10 cellular contexts compared by ENCODE assay signal in genomic region chr14:64569108-64570045, GRCh38. TPM values are rescaled to one million over a fixed set of nuclear protein-coding genes. Genes with fewer than 3 reads are reported as not detected.
DNase-seq lines count a peak whose midpoint lies in the region; ATAC-seq and TF ChIP-seq lines count a peak whose summit lies in the region.
"Had no signal": no experiment of that assay in that cellular context is flagged by ENCODE, and none has a peak within 500 bp of the region (broad histone marks: within the 10 kb centered on the region; RNA-seq: fewer than 3 reads in every experiment).

No MANE protein-coding gene starts in this region.

- no peak overlapping the region for H3K4me3 ChIP-seq in left lung

- H3K9me3 ChIP-seq in left lung, result no peaks in the 10 kb centered on the region

- peaks cover 3% of the 10 kb centered on the region for H3K4me1 Mint-ChIP-seq in activated CD4-positive, alpha-beta T cell treated with anti-CD3 and anti-CD28 coated beads, Interleukin-2, amount 10 ng/mL, durations not matched to agents 7 days and 5 days
- H3K4me1 Mint-ChIP-seq in WTC11, result peaks cover 22% of the 10 kb centered on the region
- H3K4me1 Mint-ChIP-seq: naive B cell had no signal

- H3K27me3 Mint-ChIP-seq in activated CD4-positive, alpha-beta T cell treated with anti-CD3 and anti-CD28 coated beads, Interleukin-2, amount 10 ng/mL, durations not matched to agents 7 days and 5 days, result peaks cover 8% of the 10 kb centered on the region
- no peaks in the 10 kb centered on the region; the same call in 1 of the 2 replicates for H3K27me3 Mint-ChIP-seq in WTC11 (ENCODE audit: low read depth)

- H3K27me3 ChIP-seq in left lung, result no peaks in the 10 kb centered on the region

- H3K9me3 Mint-ChIP-seq in activated CD4-positive, alpha-beta T cell treated with anti-CD3 and anti-CD28 coated beads, Interleukin-2, amount 10 ng/mL, durations not matched to agents 7 days and 5 days, result no peaks in the 10 kb centered on the region
- H3K9me3 Mint-ChIP-seq in WTC11, result 0 out of 2 replicates have a peak, but pooled peaks cover 3% of the 10 kb centered on the region
- H3K9me3 Mint-ChIP-seq: naive B cell had no signal

- CTCF ChIA-PET in activated CD4-positive, alpha-beta T cell treated with anti-CD3 and anti-CD28 coated beads, Interleukin-2, amount 10 ng/mL, durations not matched to agents 7 days and 5 days (lab: Charles Lee), result interaction anchor here (0.6 to 1.2 kb wide), 2 partner anchors 28 to 930 kb away, joined by 4 to 5 read pairs; no protein-coding TSS in a partner anchor
- CTCF ChIA-PET in WTC11 (lab: Charles Lee), result no interaction called here

- no peak overlapping the region for H3K4me3 Mint-ChIP-seq in activated CD4-positive, alpha-beta T cell treated with anti-CD3 and anti-CD28 coated beads, Interleukin-2, amount 10 ng/mL, durations not matched to agents 7 days and 5 days
- H3K4me3 Mint-ChIP-seq in WTC11, result no peak overlapping the region
- H3K4me3 Mint-ChIP-seq: naive B cell had no signal

- ATAC-seq in left lung, result peak; percentile 74
- ATAC-seq in GM19324 (IDR thresholded peaks at IDR 0.05; ENCODE audit: low FRiP score, unreplicated experiment), result no peak
- ATAC-seq in WTC11, result no peak

- intact Hi-C loops in left lung (cut with DNase I), result no loop called here

- POLR2A ChIA-PET in activated CD4-positive, alpha-beta T cell treated with anti-CD3 and anti-CD28 coated beads, Interleukin-2, amount 10 ng/mL, durations not matched to agents 7 days and 5 days (lab: Charles Lee), result no interaction called here
- POLR2A ChIA-PET in WTC11 (lab: Charles Lee), result no interaction called here

- no peak overlapping the region for H3K27ac Mint-ChIP-seq in activated CD4-positive, alpha-beta T cell treated with anti-CD3 and anti-CD28 coated beads, Interleukin-2, amount 10 ng/mL, durations not matched to agents 7 days and 5 days
- H3K27ac Mint-ChIP-seq in WTC11, result no peak overlapping the region; the same call in 1 of the 2 replicates
- H3K27ac Mint-ChIP-seq: naive B cell had no signal

- TF ChIP-seq CTCF in left lung (IDR thresholded peaks at IDR 0.05) (no peak), WTC11 (IDR thresholded peaks at IDR 0.05) (no peak)

- no peaks in the 10 kb centered on the region for H3K4me1 ChIP-seq in left lung

- no peaks in the 10 kb centered on the region for H3K36me3 ChIP-seq in left lung

- H3K27ac ChIP-seq in cingulate gyrus (ENCODE audit: low read depth, low read length) (peak overlapping the region; percentile 76), left lung (peak overlapping the region; percentile 28 to 45), substantia nigra (ENCODE audit: low read depth, low read length, poor library complexity, severe bottlenecking) (peak overlapping the region; percentile 77)
- H3K27ac ChIP-seq: KMS-11 had no signal

- DNase-seq in LoVo (ENCODE audit: low spot score), result peak; percentile 34
- DNase-seq in left lung, result no peak
- DNase-seq in substantia nigra (lab: John Stamatoyannopoulos, UW), result peak in 32 of 49 donors; percentile 12 to 78 (median 44)
- no peak for DNase-seq in effector CD8-positive, alpha-beta T cell (lab: John Stamatoyannopoulos, UW)
- DNase-seq in activated CD4-positive, alpha-beta T cell treated with anti-CD3 and anti-CD28 coated beads, Interleukin-2, amount 10 ng/mL, durations not matched to agents 7 days and 5 days, result no peak
- no peak for DNase-seq in WTC11 (ENCODE audit: low spot score)
- DNase-seq: naive B cell had no signal

- H3K36me3 Mint-ChIP-seq in activated CD4-positive, alpha-beta T cell treated with anti-CD3 and anti-CD28 coated beads, Interleukin-2, amount 10 ng/mL, durations not matched to agents 7 days and 5 days (ENCODE audit: low read depth), result no peaks in the 10 kb centered on the region
- H3K36me3 Mint-ChIP-seq in WTC11, result no peaks in the 10 kb centered on the region
- H3K36me3 Mint-ChIP-seq: naive B cell had no signal

TF ChIP-seq in WTC11, 78 proteins besides CTCF, POLR2A, EP300 and RAD21:
- TF ChIP-seq NFYB (CRISPR knock-in tag; conservative IDR thresholded peaks at IDR 0.05; ENCODE audit: low read depth) (no peak), JUN (CRISPR knock-in tag; IDR thresholded peaks at IDR 0.05) (no peak), CREB1 (CRISPR knock-in tag; IDR thresholded peaks at IDR 0.05) (no peak), ZNF396 (CRISPR knock-in tag; IDR thresholded peaks at IDR 0.05; ENCODE audit: borderline replicate concordance) (no peak), ZNF121 (CRISPR knock-in tag; IDR thresholded peaks at IDR 0.05) (no peak), JAZF1 (CRISPR knock-in tag; IDR thresholded peaks at IDR 0.05) (no peak), ZMAT4 (CRISPR knock-in tag; IDR thresholded peaks at IDR 0.05) (no peak), GRHL2 (CRISPR knock-in tag; IDR thresholded peaks at IDR 0.05; ENCODE audit: insufficient replicate concordance, severe bottlenecking) (no peak), EMX1 (CRISPR knock-in tag; IDR thresholded peaks at IDR 0.05) (no peak), ARID4B (CRISPR knock-in tag; IDR thresholded peaks at IDR 0.05; ENCODE audit: borderline replicate concordance) (no peak), PRDM15 (CRISPR knock-in tag; IDR thresholded peaks at IDR 0.05) (no peak)

RNA-seq across cellular contexts. Expression of gene PPP1R36, which starts 19.6 kb away (rescaled TPM):
- total RNA-seq in left lung (1 to 10 TPM in 1 of 2 donors, under 1 TPM in 1; 0.47 to 2.1 TPM), WTC11 (2021) (0.55 to 0.70 TPM (median 0.64 TPM) in 3 replicates)
- total RNA-seq in activated CD4-positive, alpha-beta T cell treated with anti-CD3 and anti-CD28 coated beads, Interleukin-2, amount 10 ng/mL, durations not matched to agents 7 days and 5 days, result under 1 TPM in 1 of 2 experiments, not detected in 1; 0.50 TPM

RNA-seq across cellular contexts. Expression of gene HSPA2, which starts 28.8 kb away (rescaled TPM):
- total RNA-seq in left lung (10 to 100 TPM; 10.6 to 12.4 TPM), WTC11 (2021) (30.2 to 43.9 TPM (median 40.7 TPM) in 3 replicates)
- 1 to 10 TPM; 2.2 to 2.4 TPM for total RNA-seq in activated CD4-positive, alpha-beta T cell treated with anti-CD3 and anti-CD28 coated beads, Interleukin-2, amount 10 ng/mL, durations not matched to agents 7 days and 5 days

Comparison
In these comparisons a context has a peak if more than half of its experiments do, and no peak if none do; other contexts are left out.
1. DNase-seq: peak in LoVo (single experiment) and substantia nigra (32 of 49); none in left lung (0 of 2), effector CD8-positive, alpha-beta T cell (single experiment), activated CD4-positive, alpha-beta T cell treated with anti-CD3 and anti-CD28 coated beads, Interleukin-2, amount 10 ng/mL, durations not matched to agents 7 days and 5 days (single experiment) and WTC11 (single experiment).
2. Peak in every context shown above with its lines, with median percentiles within 50 percentile points of each other: H3K27ac ChIP-seq.